9 cellular contexts compared by ENCODE assay signal in the genomic region with DNA sequence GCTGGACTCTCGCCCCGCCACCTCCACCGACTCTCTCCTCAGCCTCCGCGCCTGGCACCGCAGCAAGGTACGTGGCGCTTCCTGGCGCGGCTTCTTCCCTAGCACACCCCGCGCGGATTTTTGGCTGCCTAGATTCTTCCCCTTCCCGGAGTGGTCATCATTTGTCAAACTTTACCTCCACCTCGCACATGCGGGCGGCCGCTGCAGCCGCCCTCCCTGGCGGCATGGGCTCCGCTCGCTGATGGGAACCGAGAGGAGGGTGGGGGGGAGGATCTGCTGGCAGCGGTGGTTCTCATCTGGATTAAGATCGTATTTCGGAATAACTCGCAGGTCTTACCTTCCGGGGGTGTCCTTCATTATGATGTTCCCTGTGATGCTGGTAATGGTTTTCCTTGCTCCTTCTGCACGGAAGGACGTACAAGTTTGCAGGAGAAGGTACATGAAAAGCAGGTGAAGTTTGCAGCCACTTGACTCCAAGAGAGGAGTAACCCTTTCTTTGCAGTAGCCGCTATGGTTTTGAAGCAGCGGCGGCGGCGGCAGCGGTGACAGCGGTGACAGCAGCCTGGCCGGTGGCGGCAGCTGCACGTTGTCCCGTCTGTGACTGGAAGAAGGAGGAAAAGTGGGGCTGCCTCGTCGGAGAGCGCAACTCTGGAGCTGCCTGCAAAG.
DNase-seq lines count a peak whose midpoint lies in the region; ATAC-seq and TF ChIP-seq lines count a peak whose summit lies in the region.
"Had no signal": no experiment of that assay in that cellular context is flagged by ENCODE, and none has a peak within 500 bp of the region (broad histone marks: within the 10 kb centered on the region; RNA-seq: fewer than 3 reads in every experiment).

No MANE protein-coding gene starts in this region.

- no peaks in the 10 kb centered on the region for H3K36me3 ChIP-seq in gastrocnemius medialis

- H3K4me1 ChIP-seq in gastrocnemius medialis = peaks cover 4 to 12% of the 10 kb centered on the region in 2 donors

- H3K4me3 ChIP-seq in gastrocnemius medialis = peak overlapping the region; percentile 34 to 49 (median 46)

- H3K9me3 ChIP-seq in gastrocnemius medialis = no peaks in the 10 kb centered on the region

- no peak overlapping the region for H3K27ac Mint-ChIP-seq in activated B cell treated with CpG ODN at 0.5 μM for 24 hours

- H3K27ac ChIP-seq in gastrocnemius medialis = no peak overlapping the region

- H3K4me3 Mint-ChIP-seq in activated B cell treated with CpG ODN at 0.5 μM for 24 hours = peak overlapping the region; percentile 74
- H3K4me3 Mint-ChIP-seq: CD4-positive, CD25-positive, alpha-beta regulatory T cell had no signal

- CTCF ChIA-PET in activated B cell treated with CpG ODN at 0.5 μM for 24 hours (lab: Charles Lee) = no interaction called here

- POLR2A ChIA-PET in activated B cell treated with CpG ODN at 0.5 μM for 24 hours (lab: Charles Lee) = no interaction called here

- TF ChIP-seq CTCF in activated B cell treated with CpG ODN at 0.5 μM for 24 hours (IDR thresholded peaks at IDR 0.05) (no peak), gastrocnemius medialis (IDR thresholded peaks at IDR 0.05 in 4 of 5, conservative IDR thresholded peaks at IDR 0.05 in 1 of 5) (no peak)

- H3K4me1 Mint-ChIP-seq in activated B cell treated with CpG ODN at 0.5 μM for 24 hours = peaks cover 11% of the 10 kb centered on the region

- no peaks in the 10 kb centered on the region for H3K36me3 Mint-ChIP-seq in activated B cell treated with CpG ODN at 0.5 μM for 24 hours (ENCODE audit: low read depth)
- H3K36me3 Mint-ChIP-seq: CD4-positive, CD25-positive, alpha-beta regulatory T cell had no signal

- DNase-seq in NCI-H2227 (lab: John Stamatoyannopoulos, UW; ENCODE audit: unreplicated experiment) = peak; percentile 29
- no peak for DNase-seq in NCI-H2227 treated with DMSO at 0.1 percent for 48 hours (lab: John Stamatoyannopoulos, UW)
- DNase-seq in activated B cell treated with CpG ODN at 0.5 μM for 24 hours = no peak
- peak in 26 of 51 donors; percentile 0 to 78 (median 20) for DNase-seq in hypothalamus (lab: John Stamatoyannopoulos, UW)
- DNase-seq in gastrocnemius medialis = no peak
- no peak for DNase-seq in foreskin melanocyte
- DNase-seq in cerebellum (ENCODE audit: low spot score) = no peak
- DNase-seq: CD4-positive, CD25-positive, alpha-beta regulatory T cell had no signal

- peaks cover 38 to 40% (median 39%) of the 10 kb centered on the region in 3 donors for H3K27me3 ChIP-seq in gastrocnemius medialis

- in situ Hi-C loops in gastrocnemius medialis (cut with MboI; ENCODE audit: low sequenced_read_pairs in 4 of 4) = no loop called here

- peaks cover 38% of the 10 kb centered on the region for H3K27me3 Mint-ChIP-seq in activated B cell treated with CpG ODN at 0.5 μM for 24 hours

- intact Hi-C loops in activated B cell treated with CpG ODN at 0.5 μM for 24 hours (cut with micrococcal nuclease) = no loop called here
- intact Hi-C loops in gastrocnemius medialis (cut with DNase I; ENCODE audit: low total_unique reads) = no loop called here

- peak; percentile 9 for ATAC-seq in HG03025 (IDR thresholded peaks at IDR 0.05; ENCODE audit: low FRiP score, unreplicated experiment)
- no peak for ATAC-seq in activated B cell treated with CpG ODN at 0.5 μM for 24 hours (ENCODE audit: low read depth)
- no peak for ATAC-seq in gastrocnemius medialis

- no peaks in the 10 kb centered on the region for H3K9me3 Mint-ChIP-seq in activated B cell treated with CpG ODN at 0.5 μM for 24 hours

- TF ChIP-seq POLR2A in gastrocnemius medialis (IDR thresholded peaks at IDR 0.05) = no peak

Comparison
In these comparisons a context has a peak if more than half of its experiments do, and no peak if none do; other contexts are left out.
1. DNase-seq: peak in NCI-H2227 (single experiment) and hypothalamus (26 of 51); none in NCI-H2227 treated with DMSO at 0.1 percent for 48 hours (single experiment), activated B cell treated with CpG ODN at 0.5 μM for 24 hours (single experiment), gastrocnemius medialis (0 of 2), foreskin melanocyte (single experiment) and cerebellum (single experiment).